Comparison of ENCODE assay signal across 9 cellular contexts in the genomic region with DNA sequence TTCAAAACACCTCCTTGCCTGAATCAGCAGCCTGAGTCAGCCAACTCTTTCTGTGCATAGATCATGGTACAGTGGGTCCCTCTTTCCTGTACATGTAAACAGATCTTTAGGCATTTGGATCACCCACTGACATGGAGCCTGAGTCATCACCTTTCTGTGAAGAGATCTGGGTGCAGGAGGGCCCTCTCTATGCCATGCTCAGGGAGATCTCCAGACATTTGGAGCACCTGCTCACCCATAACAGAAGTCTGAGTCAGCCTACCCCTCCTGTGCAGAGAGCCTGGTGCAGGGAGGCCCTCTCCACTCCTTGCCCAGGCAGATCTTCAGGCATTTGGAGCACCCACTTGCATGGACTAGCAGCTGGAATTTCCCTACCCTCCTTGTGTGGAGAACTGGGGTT. TPM values are rescaled to one million over a fixed set of nuclear protein-coding genes. Genes with fewer than 3 reads are reported as not detected.
A peak's percentile ranks its signal among the peaks of the same experiment; 100 is the strongest.
DNase-seq lines count a peak whose midpoint lies in the region; ATAC-seq and TF ChIP-seq lines count a peak whose summit lies in the region.
"Had no signal": no experiment of that assay in that cellular context is flagged by ENCODE, and none has a peak within 500 bp of the region (broad histone marks: within the 10 kb centered on the region; RNA-seq: fewer than 3 reads in every experiment).

No MANE protein-coding gene starts in this region.

- H3K4me1 ChIP-seq in mammary epithelial cell (ENCODE audit: insufficient read depth, low read length) = peaks cover 20% of the 10 kb centered on the region

- H3K36me3 Mint-ChIP-seq in activated naive CD8-positive, alpha-beta T cell treated with anti-CD3 and anti-CD28 coated beads, Interleukin-2, amount 50 U/mL, for 24 hours (ENCODE audit: low read depth) = no peaks in the 10 kb centered on the region
- no peaks in the 10 kb centered on the region for H3K36me3 Mint-ChIP-seq in activated naive CD8-positive, alpha-beta T cell treated with anti-CD3 and anti-CD28 coated beads for 36 hours
- H3K36me3 Mint-ChIP-seq in progenitor cell of endocrine pancreas (ENCODE audit: insufficient read depth) = peaks cover 2% of the 10 kb centered on the region

- intact Hi-C loops in mammary epithelial cell (cut with micrococcal nuclease) = loop anchor here (1.0 to 2.0 kb wide), 6 partner anchors 73 to 263 kb away; no protein-coding TSS in a partner anchor

- ATAC-seq in activated naive CD8-positive, alpha-beta T cell treated with anti-CD3 and anti-CD28 coated beads, Interleukin-2, amount 50 U/mL, for 24 hours = peak; percentile 23
- ATAC-seq in HG03442 (IDR thresholded peaks at IDR 0.05; ENCODE audit: unreplicated experiment) (peak; percentile 8), HG03139 (IDR thresholded peaks at IDR 0.05; ENCODE audit: unreplicated experiment) (no peak)
- ATAC-seq in stimulated activated naive CD8-positive, alpha-beta T cell treated with anti-CD3 and anti-CD28 coated beads, Interleukin-15, amount 100 ng/mL, for 72 hours = peak; percentile 57

- H4K20me1 ChIP-seq in mammary epithelial cell (ENCODE audit: insufficient read depth, low read length) = no peaks in the 10 kb centered on the region

- H3K9ac ChIP-seq in mammary epithelial cell (ENCODE audit: insufficient read depth, low read length) = no peak overlapping the region

- dilution Hi-C loops in mammary epithelial cell (cut with HindIII; ENCODE audit: low sequenced_read_pairs) = no loop called here

- no peak overlapping the region for H3K4me3 ChIP-seq in mammary epithelial cell (replicated peaks in 1 of 3; ENCODE audit: insufficient read depth in 1 of 3, low read depth in 2 of 3, low read length in 3 of 3)

- DNase-seq in activated naive CD8-positive, alpha-beta T cell treated with anti-CD3 and anti-CD28 coated beads, Interleukin-2, amount 50 U/mL, for 24 hours = no peak
- no peak for DNase-seq in activated naive CD8-positive, alpha-beta T cell treated with anti-CD3 and anti-CD28 coated beads for 36 hours
- DNase-seq in mammary epithelial cell (peak; percentile 80), NCI-H146 treated with DMSO at 0.1 percent for 48 hours (lab: John Stamatoyannopoulos, UW; ENCODE audit: unreplicated experiment) (no peak), progenitor cell of endocrine pancreas (ENCODE audit: low spot score, unreplicated experiment) (no peak)
- no peak for DNase-seq in stimulated activated naive CD8-positive, alpha-beta T cell treated with anti-CD3 and anti-CD28 coated beads, Interleukin-15, amount 100 ng/mL, for 72 hours

- H2AFZ ChIP-seq in mammary epithelial cell (ENCODE audit: low read depth, low read length) = peak overlapping the region; percentile 6

- no peaks in the 10 kb centered on the region for H3K27me3 ChIP-seq in mammary epithelial cell (ENCODE audit: insufficient read depth, low read length)

- H3K4me3 Mint-ChIP-seq in activated naive CD8-positive, alpha-beta T cell treated with anti-CD3 and anti-CD28 coated beads, Interleukin-2, amount 50 U/mL, for 24 hours = no peak overlapping the region
- H3K4me3 Mint-ChIP-seq in activated naive CD8-positive, alpha-beta T cell treated with anti-CD3 and anti-CD28 coated beads for 36 hours = no peak overlapping the region
- no peak overlapping the region for H3K4me3 Mint-ChIP-seq in stimulated activated naive CD8-positive, alpha-beta T cell treated with anti-CD3 and anti-CD28 coated beads, Interleukin-15, amount 100 ng/mL, for 72 hours
- no peak overlapping the region for H3K4me3 Mint-ChIP-seq in progenitor cell of endocrine pancreas (ENCODE audit: low read depth)

- no TSS peak for BruUV-seq in mammary epithelial cell (replicated peaks; lab: Mats Ljungman, UMichigan)

- in situ Hi-C loops in mammary epithelial cell (cut with MboI; ENCODE audit: low sequenced_read_pairs in 2 of 2) = loop anchor here (5.0 to 10.0 kb wide), 3 partner anchors 113 to 211 kb away; a partner anchor contains a TSS

- no peak for TF ChIP-seq CTCF in mammary epithelial cell (conservative IDR thresholded peaks at IDR 0.05 in 1 of 2, IDR thresholded peaks at IDR 0.05 in 1 of 2; ENCODE audit: extremely low read depth in 1 of 2, insufficient read depth in 1 of 2, low read depth in 1 of 2, low read length in 2 of 2)
- no peak for TF ChIP-seq CTCF in progenitor cell of endocrine pancreas (IDR thresholded peaks at IDR 0.05; ENCODE audit: unreplicated experiment)

- H3K4me2 ChIP-seq in mammary epithelial cell (ENCODE audit: insufficient read depth, low read depth, low read length) = peak overlapping the region; percentile 19

- no peak overlapping the region for H3K27ac Mint-ChIP-seq in activated naive CD8-positive, alpha-beta T cell treated with anti-CD3 and anti-CD28 coated beads, Interleukin-2, amount 50 U/mL, for 24 hours
- H3K27ac Mint-ChIP-seq in activated naive CD8-positive, alpha-beta T cell treated with anti-CD3 and anti-CD28 coated beads for 36 hours = no peak overlapping the region
- H3K27ac Mint-ChIP-seq in stimulated activated naive CD8-positive, alpha-beta T cell treated with anti-CD3 and anti-CD28 coated beads, Interleukin-15, amount 100 ng/mL, for 72 hours = no peak overlapping the region
- no peak overlapping the region for H3K27ac Mint-ChIP-seq in progenitor cell of endocrine pancreas

- H3K9me3 ChIP-seq in mammary epithelial cell (replicated peaks; ENCODE audit: insufficient read depth, low read length) = no peaks in the 10 kb centered on the region

- peaks cover 4% of the 10 kb centered on the region for H3K9me3 Mint-ChIP-seq in activated naive CD8-positive, alpha-beta T cell treated with anti-CD3 and anti-CD28 coated beads, Interleukin-2, amount 50 U/mL, for 24 hours
- no peaks in the 10 kb centered on the region for H3K9me3 Mint-ChIP-seq in activated naive CD8-positive, alpha-beta T cell treated with anti-CD3 and anti-CD28 coated beads for 36 hours
- no peaks in the 10 kb centered on the region for H3K9me3 Mint-ChIP-seq in stimulated activated naive CD8-positive, alpha-beta T cell treated with anti-CD3 and anti-CD28 coated beads, Interleukin-15, amount 100 ng/mL, for 72 hours
- H3K9me3 Mint-ChIP-seq in progenitor cell of endocrine pancreas (ENCODE audit: low read depth) = peaks cover 35% of the 10 kb centered on the region

- no peaks in the 10 kb centered on the region for H3K36me3 ChIP-seq in mammary epithelial cell (ENCODE audit: insufficient read depth, low read length)

- H3K27me3 Mint-ChIP-seq in activated naive CD8-positive, alpha-beta T cell treated with anti-CD3 and anti-CD28 coated beads, Interleukin-2, amount 50 U/mL, for 24 hours = peaks cover 3% of the 10 kb centered on the region
- H3K27me3 Mint-ChIP-seq in activated naive CD8-positive, alpha-beta T cell treated with anti-CD3 and anti-CD28 coated beads for 36 hours = no peaks in the 10 kb centered on the region
- peaks cover 9% of the 10 kb centered on the region for H3K27me3 Mint-ChIP-seq in stimulated activated naive CD8-positive, alpha-beta T cell treated with anti-CD3 and anti-CD28 coated beads, Interleukin-15, amount 100 ng/mL, for 72 hours
- no peaks in the 10 kb centered on the region for H3K27me3 Mint-ChIP-seq in progenitor cell of endocrine pancreas

- H3K79me2 ChIP-seq in mammary epithelial cell (ENCODE audit: insufficient read depth, low read length) = no peaks in the 10 kb centered on the region

- H3K27ac ChIP-seq in mammary epithelial cell (ENCODE audit: insufficient read depth, low read depth, low read length) = peak overlapping the region; percentile 62

- CTCF ChIA-PET in mammary epithelial cell (lab: Charles Lee; ENCODE audit: low non-redundant PET) = interaction anchor here (0.6 to 0.8 kb wide), 7 partner anchors 111 to 271 kb away, joined by 3 to 5 read pairs (median 4); no protein-coding TSS in a partner anchor

- H3K4me1 Mint-ChIP-seq in activated naive CD8-positive, alpha-beta T cell treated with anti-CD3 and anti-CD28 coated beads, Interleukin-2, amount 50 U/mL, for 24 hours = no peaks in the 10 kb centered on the region
- H3K4me1 Mint-ChIP-seq in activated naive CD8-positive, alpha-beta T cell treated with anti-CD3 and anti-CD28 coated beads for 36 hours = no peaks in the 10 kb centered on the region
- H3K4me1 Mint-ChIP-seq in stimulated activated naive CD8-positive, alpha-beta T cell treated with anti-CD3 and anti-CD28 coated beads, Interleukin-15, amount 100 ng/mL, for 72 hours = peaks cover 6% of the 10 kb centered on the region
- H3K4me1 Mint-ChIP-seq in progenitor cell of endocrine pancreas (ENCODE audit: low read depth) = peaks cover 7% of the 10 kb centered on the region

RNA-seq across cellular contexts. Expression of a gene that starts 56.2 kb away (rescaled TPM):
- total RNA-seq in activated naive CD8-positive, alpha-beta T cell treated with anti-CD3 and anti-CD28 coated beads for 36 hours = not detected
- total RNA-seq in mammary epithelial cell (not detected), progenitor cell of endocrine pancreas (not detected in 2 replicates)
- polyA plus RNA-seq in mammary epithelial cell = not detected
- not detected for polyA minus RNA-seq in mammary epithelial cell
- polyA plus RNA-seq: small intestine had no signal

RNA-seq across cellular contexts. Expression of a gene that starts 56.6 kb away (rescaled TPM):
- not detected for total RNA-seq in activated naive CD8-positive, alpha-beta T cell treated with anti-CD3 and anti-CD28 coated beads for 36 hours
- total RNA-seq in mammary epithelial cell = 1 to 10 TPM in 1 of 2 donors, under 1 TPM in 1; 0.96 to 1.0 TPM
- 0.61 TPM for polyA plus RNA-seq in mammary epithelial cell
- not detected for polyA minus RNA-seq in mammary epithelial cell
- total RNA-seq in progenitor cell of endocrine pancreas = 0.60 and 1.1 TPM in 2 replicates
